ENCODE assay signal across 28 cellular contexts in genomic region chr7:40542982-40543741, GRCh38.
DNase-seq lines count a peak whose midpoint lies in the region; TF ChIP-seq lines count a peak whose summit lies in the region.
"Had no signal": no experiment of that assay in that cellular context is flagged by ENCODE, and none has a peak within 500 bp of the region (broad histone marks: within the 10 kb centered on the region; RNA-seq: fewer than 3 reads in every experiment).

No MANE protein-coding gene starts in this region.

- no peak overlapping the region for H3K4me3 Mint-ChIP-seq in activated naive CD8-positive, alpha-beta T cell treated with anti-CD3 and anti-CD28 coated beads for 36 hours
- H3K4me3 Mint-ChIP-seq: memory B cell; stimulated activated effector memory CD8-positive, alpha-beta T cell treated with anti-CD3 and anti-CD28 coated beads, Interleukin-12 subunit alpha, Interleukin-12 subunit beta, amount 100 ng/mL, for 72 hours; type B pancreatic cell; WTC11 had no signal

- H3K27me3 Mint-ChIP-seq in activated naive CD8-positive, alpha-beta T cell treated with anti-CD3 and anti-CD28 coated beads for 36 hours = no peaks in the 10 kb centered on the region
- H3K27me3 Mint-ChIP-seq: memory B cell, progenitor cell of endocrine pancreas, type B pancreatic cell had no signal

- H3K36me3 ChIP-seq in adipocyte (ENCODE audit: control insufficient read depth, insufficient read depth, low read length, severe bottlenecking) = no peaks in the 10 kb centered on the region
- no peaks in the 10 kb centered on the region for H3K36me3 ChIP-seq in sigmoid colon
- H3K36me3 ChIP-seq: BLaER1 treated with 17β-estradiol and CSF1 and Interleukin-3, amounts not matched to agents 10 nM and 100 nM; esophagus squamous epithelium; neutrophil; Peyer's patch; SJSA1 had no signal

- no peaks in the 10 kb centered on the region for H3K4me1 Mint-ChIP-seq in activated naive CD8-positive, alpha-beta T cell treated with anti-CD3 and anti-CD28 coated beads for 36 hours
- H3K4me1 Mint-ChIP-seq: memory B cell; stimulated activated effector memory CD8-positive, alpha-beta T cell treated with anti-CD3 and anti-CD28 coated beads, Interleukin-12 subunit alpha, Interleukin-12 subunit beta, amount 100 ng/mL, for 72 hours had no signal

- no peak overlapping the region for H3K27ac Mint-ChIP-seq in activated naive CD8-positive, alpha-beta T cell treated with anti-CD3 and anti-CD28 coated beads for 36 hours
- H3K27ac Mint-ChIP-seq: activated naive CD4-positive, alpha-beta T cell treated with anti-CD3 and anti-CD28 coated beads, Interleukin-2, amount 50 U/mL, for 72 hours; memory B cell; progenitor cell of endocrine pancreas; stimulated activated effector memory CD8-positive, alpha-beta T cell treated with anti-CD3 and anti-CD28 coated beads, Interleukin-12 subunit alpha, Interleukin-12 subunit beta, amount 100 ng/mL, for 72 hours; type B pancreatic cell; WTC11 had no signal

- H3K4me3 ChIP-seq in adipocyte (ENCODE audit: low read length) (no peak overlapping the region), sigmoid colon (no peak overlapping the region)
- H3K4me3 ChIP-seq: BLaER1 treated with 17β-estradiol and CSF1 and Interleukin-3, amounts not matched to agents 10 nM and 100 nM; esophagus squamous epithelium; Peyer's patch; SJSA1 had no signal

- 75 to 89% methylated on average over 3 of the region's 3 CpGs for WGBS in sigmoid colon, 2 donors

- no peak for TF ChIP-seq POLR2A in sigmoid colon (IDR thresholded peaks at IDR 0.05)

- H3K27ac ChIP-seq in sigmoid colon = peak overlapping the region in 3 of 4 donors; percentile 47 to 63 (median 57)
- H3K27ac ChIP-seq: BLaER1 treated with 17β-estradiol and CSF1 and Interleukin-3, amounts not matched to agents 10 nM and 100 nM; esophagus squamous epithelium; neutrophil; Peyer's patch; SJSA1 had no signal

- TF ChIP-seq EP300 in sigmoid colon (IDR thresholded peaks at IDR 0.05) = no peak

- no peak for TF ChIP-seq CTCF in sigmoid colon (IDR thresholded peaks at IDR 0.05)

- no peak overlapping the region for H3K9ac ChIP-seq in adipocyte (ENCODE audit: low read length)
- H3K9ac ChIP-seq: BLaER1 treated with 17β-estradiol and CSF1 and Interleukin-3, amounts not matched to agents 10 nM and 100 nM had no signal

- DNase-seq in GM04504 (ENCODE audit: low read depth) (peak; percentile 45), adipocyte (ENCODE audit: low read depth) (peak; percentile 63), fibroblast of peridontal ligament (ENCODE audit: extremely low read depth) (peak; percentile 58), sigmoid colon (no peak), Kasumi-1 (lab: John Stamatoyannopoulos, UW) (no peak)
- no peak for DNase-seq in activated naive CD8-positive, alpha-beta T cell treated with anti-CD3 and anti-CD28 coated beads for 36 hours
- no peak for DNase-seq in stimulated activated CD4-positive, alpha-beta T cell treated with anti-CD3 and anti-CD28 coated beads, Interleukin-4, amount 100 ng/mL, for 24 hours
- no peak for DNase-seq in activated CD4-positive, alpha-beta T cell treated with anti-CD3 and anti-CD28 coated beads for 1 hour
- DNase-seq: activated CD4-positive, alpha-beta T cell treated with anti-CD3 and anti-CD28 coated beads, Interleukin-2, amount 50 U/mL, for 1 hour; activated effector memory CD4-positive, alpha-beta T cell treated with Interleukin-2 at 50 U/mL for 16 hours; activated T-cell treated with anti-CD3 and anti-CD28 coated beads, Interleukin-2, amount 50 U/mL, for 1 hour; central memory CD4-positive, alpha-beta T cell; DMS153; esophagus squamous epithelium; left colon; NCI-H1436; NCI-H774; Peyer's patch; stimulated activated CD4-positive, alpha-beta T cell treated with anti-CD3 and anti-CD28 coated beads, Interleukin-15, amount 100 ng/mL, for 24 hours had no signal

- H3K4me1 ChIP-seq in adipocyte (ENCODE audit: control insufficient read depth, insufficient read depth, low read length) (peaks cover 38% of the 10 kb centered on the region), sigmoid colon (peaks cover 0 to 49% (median 31%) of the 10 kb centered on the region in 4 donors)
- H3K4me1 ChIP-seq: esophagus squamous epithelium, Peyer's patch had no signal

- H3K27me3 ChIP-seq in adipocyte (replicated peaks; ENCODE audit: control insufficient read depth, insufficient read depth, low read length) (no peaks in the 10 kb centered on the region), sigmoid colon (no peaks in the 10 kb centered on the region)
- H3K27me3 ChIP-seq: BLaER1 treated with 17β-estradiol and CSF1 and Interleukin-3, amounts not matched to agents 10 nM and 100 nM; esophagus squamous epithelium; neutrophil; Peyer's patch; SJSA1 had no signal

- no peaks in the 10 kb centered on the region for H3K36me3 Mint-ChIP-seq in activated naive CD8-positive, alpha-beta T cell treated with anti-CD3 and anti-CD28 coated beads for 36 hours
- H3K36me3 Mint-ChIP-seq: activated naive CD4-positive, alpha-beta T cell treated with anti-CD3 and anti-CD28 coated beads, Interleukin-2, amount 50 U/mL, for 72 hours; memory B cell; stimulated activated effector memory CD8-positive, alpha-beta T cell treated with anti-CD3 and anti-CD28 coated beads, Interleukin-12 subunit alpha, Interleukin-12 subunit beta, amount 100 ng/mL, for 72 hours; type B pancreatic cell; WTC11 had no signal

- H3K9me3 Mint-ChIP-seq in activated naive CD8-positive, alpha-beta T cell treated with anti-CD3 and anti-CD28 coated beads for 36 hours = no peaks in the 10 kb centered on the region
- H3K9me3 Mint-ChIP-seq: activated naive CD4-positive, alpha-beta T cell treated with anti-CD3 and anti-CD28 coated beads, Interleukin-2, amount 50 U/mL, for 72 hours; memory B cell; type B pancreatic cell; WTC11 had no signal

- intact Hi-C loops in sigmoid colon (cut with DNase I) = no loop called here

- H3K9me3 ChIP-seq in adipocyte (ENCODE audit: control insufficient read depth, low read length) (no peaks in the 10 kb centered on the region), sigmoid colon (no peaks in the 10 kb centered on the region)
- H3K9me3 ChIP-seq: BLaER1 treated with 17β-estradiol and CSF1 and Interleukin-3, amounts not matched to agents 10 nM and 100 nM; esophagus squamous epithelium; neutrophil; Peyer's patch; SJSA1 had no signal

Comparison
In these comparisons a context has a peak if more than half of its experiments do, and no peak if none do; other contexts are left out.
1. DNase-seq: peak in GM04504 (single experiment), adipocyte (single experiment) and fibroblast of peridontal ligament (single experiment); none in sigmoid colon (single experiment), activated naive CD8-positive, alpha-beta T cell treated with anti-CD3 and anti-CD28 coated beads for 36 hours (single experiment), Kasumi-1 (0 of 2), stimulated activated CD4-positive, alpha-beta T cell treated with anti-CD3 and anti-CD28 coated beads, Interleukin-4, amount 100 ng/mL, for 24 hours (single experiment) and activated CD4-positive, alpha-beta T cell treated with anti-CD3 and anti-CD28 coated beads for 1 hour (single experiment).